20 cellular contexts compared by ENCODE assay signal in genomic region chr12:66331814-66332213, GRCh38. TPM values are rescaled to one million over a fixed set of nuclear protein-coding genes. Genes with fewer than 3 reads are reported as not detected.
DNase-seq lines count a peak whose midpoint lies in the region; ATAC-seq, FAIRE-seq and TF ChIP-seq lines count a peak whose summit lies in the region.
"Had no signal": no experiment of that assay in that cellular context is flagged by ENCODE, and none has a peak within 500 bp of the region (broad histone marks: within the 10 kb centered on the region; RNA-seq: fewer than 3 reads in every experiment).

No MANE protein-coding gene starts in this region.

- H3K27me3 ChIP-seq in mammary epithelial cell (ENCODE audit: insufficient read depth, low read length) = no peaks in the 10 kb centered on the region
- H3K27me3 ChIP-seq: BLaER1 treated with 17β-estradiol and CSF1 and Interleukin-3, amounts not matched to agents 10 nM and 100 nM; MG63 had no signal

- no peak overlapping the region for H3K4me3 Mint-ChIP-seq in activated CD4-positive, alpha-beta T cell treated with anti-CD3 and anti-CD28 coated beads, Interleukin-2, amount 10 ng/mL, durations not matched to agents 24 days and 14 days
- H3K4me3 Mint-ChIP-seq in MCF 10A (ENCODE audit: unreplicated experiment) = no peak overlapping the region
- no peak overlapping the region for H3K4me3 Mint-ChIP-seq in activated naive CD8-positive, alpha-beta T cell treated with anti-CD3 and anti-CD28 coated beads, Interleukin-2, amount 10 ng/mL, durations not matched to agents 7 days and 5 days
- no peak overlapping the region for H3K4me3 Mint-ChIP-seq in stimulated activated naive CD8-positive, alpha-beta T cell treated with anti-CD3 and anti-CD28 coated beads, Interleukin-15, Interleukin-2, amounts not matched to agents 100 ng/mL and 50 ng/mL, for 24 hours
- H3K4me3 Mint-ChIP-seq: GM23338 had no signal

- no peak for FAIRE-seq in GM19239 (lab: Jason Lieb, UNC)
- FAIRE-seq: G401.6, GM12892 had no signal

- H4K20me1 ChIP-seq in mammary epithelial cell (ENCODE audit: insufficient read depth, low read length) = no peaks in the 10 kb centered on the region
- H4K20me1 ChIP-seq: BLaER1 treated with 17β-estradiol and CSF1 and Interleukin-3, amounts not matched to agents 10 nM and 100 nM had no signal

- DNase-seq in activated CD4-positive, alpha-beta T cell treated with anti-CD3 and anti-CD28 coated beads, Interleukin-2, amount 10 ng/mL, durations not matched to agents 24 days and 14 days = peak; percentile 34
- no peak for DNase-seq in activated CD4-positive, alpha-beta T cell treated with anti-CD3 and anti-CD28 coated beads for 48 hours
- peak; percentile 12 for DNase-seq in mammary epithelial cell
- no peak for DNase-seq in MCF 10A (ENCODE audit: unreplicated experiment)
- no peak for DNase-seq in activated naive CD8-positive, alpha-beta T cell treated with anti-CD3 and anti-CD28 coated beads, Interleukin-2, amount 10 ng/mL, durations not matched to agents 7 days and 5 days
- DNase-seq in GM19239 (ENCODE audit: insufficient read length, low spot score) = no peak
- DNase-seq: 8988T, Kasumi-1, MG63, NCI-H1417 treated with DMSO at 0.1 percent for 48 hours, NCI-H187, NCI-H446 treated with DMSO at 0.1 percent for 48 hours, NCI-H526 treated with DMSO at 0.1 percent for 48 hours had no signal

- H3K9ac ChIP-seq in mammary epithelial cell (ENCODE audit: insufficient read depth, low read length) = no peak overlapping the region
- H3K9ac ChIP-seq: BLaER1 treated with 17β-estradiol and CSF1 and Interleukin-3, amounts not matched to agents 10 nM and 100 nM had no signal

- peaks cover 11% of the 10 kb centered on the region for H3K4me1 Mint-ChIP-seq in activated CD4-positive, alpha-beta T cell treated with anti-CD3 and anti-CD28 coated beads, Interleukin-2, amount 10 ng/mL, durations not matched to agents 24 days and 14 days
- H3K4me1 Mint-ChIP-seq in MCF 10A (ENCODE audit: insufficient read depth, unreplicated experiment) = no peaks in the 10 kb centered on the region
- H3K4me1 Mint-ChIP-seq in activated naive CD8-positive, alpha-beta T cell treated with anti-CD3 and anti-CD28 coated beads, Interleukin-2, amount 10 ng/mL, durations not matched to agents 7 days and 5 days = peaks cover 9% of the 10 kb centered on the region
- peaks cover 18% of the 10 kb centered on the region for H3K4me1 Mint-ChIP-seq in stimulated activated naive CD8-positive, alpha-beta T cell treated with anti-CD3 and anti-CD28 coated beads, Interleukin-15, Interleukin-2, amounts not matched to agents 100 ng/mL and 50 ng/mL, for 24 hours (ENCODE audit: low read depth)
- H3K4me1 Mint-ChIP-seq: GM23338 had no signal

- peaks cover 47% of the 10 kb centered on the region for H3K36me3 Mint-ChIP-seq in activated CD4-positive, alpha-beta T cell treated with anti-CD3 and anti-CD28 coated beads, Interleukin-2, amount 10 ng/mL, durations not matched to agents 24 days and 14 days (ENCODE audit: low read depth)
- peaks cover 5% of the 10 kb centered on the region for H3K36me3 Mint-ChIP-seq in MCF 10A (ENCODE audit: insufficient read depth, unreplicated experiment)
- peaks cover 42% of the 10 kb centered on the region for H3K36me3 Mint-ChIP-seq in activated naive CD8-positive, alpha-beta T cell treated with anti-CD3 and anti-CD28 coated beads, Interleukin-2, amount 10 ng/mL, durations not matched to agents 7 days and 5 days
- H3K36me3 Mint-ChIP-seq in stimulated activated naive CD8-positive, alpha-beta T cell treated with anti-CD3 and anti-CD28 coated beads, Interleukin-15, Interleukin-2, amounts not matched to agents 100 ng/mL and 50 ng/mL, for 24 hours (ENCODE audit: low read depth) = peaks cover 51% of the 10 kb centered on the region

- no peak for ATAC-seq in activated naive CD8-positive, alpha-beta T cell treated with anti-CD3 and anti-CD28 coated beads, Interleukin-2, amount 10 ng/mL, durations not matched to agents 7 days and 5 days (ENCODE audit: low read depth)
- ATAC-seq: GM23338, Right ventricle myocardium inferior had no signal

- no peak overlapping the region for H3K27ac ChIP-seq in mammary epithelial cell (ENCODE audit: insufficient read depth, low read depth, low read length)
- H3K27ac ChIP-seq: BLaER1 treated with 17β-estradiol and CSF1 and Interleukin-3, amounts not matched to agents 10 nM and 100 nM had no signal

- WGBS in mammary epithelial cell (ENCODE audit: low coverage, missing lambda C conversion rate) = 93% methylated on average over 1 of the region's 1 CpG

- H3K4me1 ChIP-seq in mammary epithelial cell (ENCODE audit: insufficient read depth, low read length) = peaks cover 31% of the 10 kb centered on the region
- H3K4me1 ChIP-seq: BLaER1 treated with 17β-estradiol and CSF1 and Interleukin-3, amounts not matched to agents 10 nM and 100 nM; HAP-1 had no signal

- CTCF ChIA-PET in mammary epithelial cell (lab: Charles Lee; ENCODE audit: low non-redundant PET) (no interaction called here), MCF 10A (lab: Yijun Ruan, JAX) (no interaction called here)

- H3K9me3 Mint-ChIP-seq in activated CD4-positive, alpha-beta T cell treated with anti-CD3 and anti-CD28 coated beads, Interleukin-2, amount 10 ng/mL, durations not matched to agents 24 days and 14 days = no peaks in the 10 kb centered on the region
- no peaks in the 10 kb centered on the region for H3K9me3 Mint-ChIP-seq in MCF 10A (ENCODE audit: unreplicated experiment)
- H3K9me3 Mint-ChIP-seq in activated naive CD8-positive, alpha-beta T cell treated with anti-CD3 and anti-CD28 coated beads, Interleukin-2, amount 10 ng/mL, durations not matched to agents 7 days and 5 days = no peaks in the 10 kb centered on the region
- no peaks in the 10 kb centered on the region for H3K9me3 Mint-ChIP-seq in stimulated activated naive CD8-positive, alpha-beta T cell treated with anti-CD3 and anti-CD28 coated beads, Interleukin-15, Interleukin-2, amounts not matched to agents 100 ng/mL and 50 ng/mL, for 24 hours
- H3K9me3 Mint-ChIP-seq: GM23338 had no signal

- intact Hi-C loops in activated CD4-positive, alpha-beta T cell treated with anti-CD3 and anti-CD28 coated beads, Interleukin-2, amount 10 ng/mL, durations not matched to agents 24 days and 14 days (cut with micrococcal nuclease) = no loop called here
- intact Hi-C loops in mammary epithelial cell (cut with micrococcal nuclease) (no loop called here), MCF 10A (cut with micrococcal nuclease) (no loop called here)

- in situ Hi-C loops in mammary epithelial cell (cut with MboI; ENCODE audit: low sequenced_read_pairs in 2 of 2) = no loop called here

- H3K79me2 ChIP-seq in mammary epithelial cell (ENCODE audit: insufficient read depth, low read length) = no peaks in the 10 kb centered on the region

- dilution Hi-C loops in mammary epithelial cell (cut with HindIII; ENCODE audit: low sequenced_read_pairs) = no loop called here

- no peaks in the 10 kb centered on the region for H3K9me3 ChIP-seq in mammary epithelial cell (replicated peaks; ENCODE audit: insufficient read depth, low read length)
- H3K9me3 ChIP-seq: BLaER1 treated with 17β-estradiol and CSF1 and Interleukin-3, amounts not matched to agents 10 nM and 100 nM; HAP-1; MG63 had no signal

- H3K27me3 Mint-ChIP-seq in activated CD4-positive, alpha-beta T cell treated with anti-CD3 and anti-CD28 coated beads, Interleukin-2, amount 10 ng/mL, durations not matched to agents 24 days and 14 days = no peaks in the 10 kb centered on the region
- H3K27me3 Mint-ChIP-seq in MCF 10A (ENCODE audit: insufficient read depth, unreplicated experiment) = no peaks in the 10 kb centered on the region
- no peaks in the 10 kb centered on the region for H3K27me3 Mint-ChIP-seq in activated naive CD8-positive, alpha-beta T cell treated with anti-CD3 and anti-CD28 coated beads, Interleukin-2, amount 10 ng/mL, durations not matched to agents 7 days and 5 days
- H3K27me3 Mint-ChIP-seq in stimulated activated naive CD8-positive, alpha-beta T cell treated with anti-CD3 and anti-CD28 coated beads, Interleukin-15, Interleukin-2, amounts not matched to agents 100 ng/mL and 50 ng/mL, for 24 hours = no peaks in the 10 kb centered on the region

- H3K36me3 ChIP-seq in mammary epithelial cell (ENCODE audit: insufficient read depth, low read length) = no peaks in the 10 kb centered on the region
- H3K36me3 ChIP-seq: HAP-1, MG63 had no signal

- H2AFZ ChIP-seq in mammary epithelial cell (ENCODE audit: low read depth, low read length) = no peak overlapping the region
- H2AFZ ChIP-seq: GM23338 had no signal

- peak overlapping the region; percentile 3 for H3K27ac Mint-ChIP-seq in activated CD4-positive, alpha-beta T cell treated with anti-CD3 and anti-CD28 coated beads, Interleukin-2, amount 10 ng/mL, durations not matched to agents 24 days and 14 days
- H3K27ac Mint-ChIP-seq in MCF 10A (ENCODE audit: low read depth, unreplicated experiment) = no peak overlapping the region
- peak overlapping the region; percentile 10 for H3K27ac Mint-ChIP-seq in activated naive CD8-positive, alpha-beta T cell treated with anti-CD3 and anti-CD28 coated beads, Interleukin-2, amount 10 ng/mL, durations not matched to agents 7 days and 5 days
- peak overlapping the region; percentile 68 for H3K27ac Mint-ChIP-seq in stimulated activated naive CD8-positive, alpha-beta T cell treated with anti-CD3 and anti-CD28 coated beads, Interleukin-15, Interleukin-2, amounts not matched to agents 100 ng/mL and 50 ng/mL, for 24 hours
- H3K27ac Mint-ChIP-seq: GM23338 had no signal

- BruUV-seq in mammary epithelial cell (replicated peaks; lab: Mats Ljungman, UMichigan) = no TSS peak
- no TSS peak for BruUV-seq in MCF 10A (replicated peaks; lab: Mats Ljungman, UMichigan)

- POLR2A ChIA-PET in MCF 10A (lab: Yijun Ruan, JAX) = interaction anchor here (0.6 kb wide), 1 partner anchor 453 kb away, joined by 3 read pairs; no protein-coding TSS in a partner anchor
- POLR2A ChIA-PET in activated naive CD8-positive, alpha-beta T cell treated with anti-CD3 and anti-CD28 coated beads, Interleukin-2, amount 10 ng/mL, durations not matched to agents 7 days and 5 days (lab: Charles Lee) = no interaction called here

- TF ChIP-seq CTCF in mammary epithelial cell (conservative IDR thresholded peaks at IDR 0.05 in 1 of 2, IDR thresholded peaks at IDR 0.05 in 1 of 2; ENCODE audit: extremely low read depth in 1 of 2, insufficient read depth in 1 of 2, low read depth in 1 of 2, low read length in 2 of 2) = no peak
- TF ChIP-seq CTCF in MCF 10A (IDR thresholded peaks at IDR 0.05; ENCODE audit: unreplicated experiment) = no peak

- no peak overlapping the region for H3K4me3 ChIP-seq in mammary epithelial cell (replicated peaks in 1 of 3; ENCODE audit: insufficient read depth in 1 of 3, low read depth in 2 of 3, low read length in 3 of 3)
- H3K4me3 ChIP-seq: BLaER1 treated with 17β-estradiol and CSF1 and Interleukin-3, amounts not matched to agents 10 nM and 100 nM; GM23338; HAP-1; MG63 had no signal

- no peak overlapping the region for H3K4me2 ChIP-seq in mammary epithelial cell (ENCODE audit: insufficient read depth, low read depth, low read length)
- H3K4me2 ChIP-seq: BLaER1 treated with 17β-estradiol and CSF1 and Interleukin-3, amounts not matched to agents 10 nM and 100 nM; GM23338 had no signal

RNA-seq across cellular contexts. Expression of gene HELB, which starts 29.5 kb away (rescaled TPM):
- 20.2 and 21.4 TPM in 2 replicates for total RNA-seq in activated CD4-positive, alpha-beta T cell treated with anti-CD3 and anti-CD28 coated beads, Interleukin-2, amount 10 ng/mL, durations not matched to agents 24 days and 14 days
- total RNA-seq in mammary epithelial cell (1 to 10 TPM; 4.6 to 5.0 TPM), MCF 10A (2022) (2.6 TPM in 2 replicates)
- 0.79 TPM for polyA plus RNA-seq in mammary epithelial cell
- 2.6 TPM for polyA minus RNA-seq in mammary epithelial cell
- 10 to 100 TPM; 35.8 to 36.0 TPM for total RNA-seq in activated naive CD8-positive, alpha-beta T cell treated with anti-CD3 and anti-CD28 coated beads, Interleukin-2, amount 10 ng/mL, durations not matched to agents 7 days and 5 days

Comparison
In these comparisons a context has a peak if more than half of its experiments do, and no peak if none do; other contexts are left out.
1. DNase-seq: peak in activated CD4-positive, alpha-beta T cell treated with anti-CD3 and anti-CD28 coated beads, Interleukin-2, amount 10 ng/mL, durations not matched to agents 24 days and 14 days (single experiment) and mammary epithelial cell (single experiment); none in activated CD4-positive, alpha-beta T cell treated with anti-CD3 and anti-CD28 coated beads for 48 hours (single experiment), MCF 10A (single experiment), activated naive CD8-positive, alpha-beta T cell treated with anti-CD3 and anti-CD28 coated beads, Interleukin-2, amount 10 ng/mL, durations not matched to agents 7 days and 5 days (single experiment) and GM19239 (single experiment).